23 cellular contexts compared by ENCODE assay signal in the genomic region with DNA sequence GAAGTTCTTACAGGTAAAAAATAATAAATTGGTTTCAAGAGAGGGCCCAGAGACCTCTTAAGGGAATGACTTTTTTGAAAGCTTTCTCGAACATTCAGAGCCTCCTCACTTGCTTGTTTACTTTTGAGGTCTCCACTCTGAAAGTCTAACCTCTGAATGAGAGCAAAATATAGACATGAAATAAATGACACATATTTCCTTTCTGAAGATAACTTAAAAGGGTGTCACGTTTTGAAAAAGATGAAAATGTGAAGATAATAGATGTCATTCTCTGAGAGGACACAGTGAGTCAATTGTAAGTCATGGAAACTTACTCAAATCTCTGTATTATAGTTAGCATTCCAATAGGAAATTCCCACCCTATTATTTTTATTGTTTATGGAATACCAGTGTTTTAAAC. TPM values are rescaled to one million over a fixed set of nuclear protein-coding genes. Genes with fewer than 3 reads are reported as not detected.
DNase-seq lines count a peak whose midpoint lies in the region; ATAC-seq and TF ChIP-seq lines count a peak whose summit lies in the region.
"Had no signal": no experiment of that assay in that cellular context is flagged by ENCODE, and none has a peak within 500 bp of the region (broad histone marks: within the 10 kb centered on the region; RNA-seq: fewer than 3 reads in every experiment).

No MANE protein-coding gene starts in this region.

- ATAC-seq in activated T-helper 17 cell treated with anti-CD3 and anti-CD28 coated beads, Interleukin-2, amount 50 U/mL, for 72 hours (replicated peaks): peak; percentile 84
- ATAC-seq: natural killer cell treated with Interleukin-12 subunit alpha and Interleukin-12 subunit beta and Interleukin-15 and Interleukin-18, amount 100 ng/mL, for 72 hours; right lobe of liver had no signal

- H3K4me3 Mint-ChIP-seq in activated T-cell treated with anti-CD3 and anti-CD28 coated beads, Interleukin-2, amount 50 U/mL, for 24 hours: peak overlapping the region; percentile 10
- H3K4me3 Mint-ChIP-seq in activated T-helper 17 cell treated with anti-CD3 and anti-CD28 coated beads, Interleukin-2, amount 50 U/mL, for 72 hours: peak overlapping the region; percentile 56
- no peak overlapping the region for H3K4me3 Mint-ChIP-seq in osteocyte (ENCODE audit: unreplicated experiment)
- H3K4me3 Mint-ChIP-seq: immature natural killer cell; natural killer cell treated with Interleukin-12 subunit alpha and Interleukin-12 subunit beta and Interleukin-15 and Interleukin-18, amount 100 ng/mL, for 72 hours had no signal

- no peak for DNase-seq in activated T-cell treated with anti-CD3 and anti-CD28 coated beads, Interleukin-2, amount 50 U/mL, for 24 hours
- DNase-seq in activated T-cell treated with anti-CD3 and anti-CD28 coated beads, Interleukin-2, amount 50 U/mL, for 1 hour: no peak
- DNase-seq in GM12865 (ENCODE audit: low read depth): peak; percentile 24
- no peak for DNase-seq in osteocyte (ENCODE audit: extremely low spot score, unreplicated experiment)
- no peak for DNase-seq in DMS153 (lab: John Stamatoyannopoulos, UW)
- DNase-seq in globus pallidus (ENCODE audit: low spot score): no peak
- no peak for DNase-seq in SW 1271 (lab: John Stamatoyannopoulos, UW)
- DNase-seq: activated CD8-positive, alpha-beta memory T cell treated with anti-CD3 and anti-CD28 coated beads, Interleukin-2, amount 50 U/mL, for 48 hours; brain microvascular endothelial cell; colonic mucosa; immature natural killer cell; Kasumi-1; left ventricle myocardium inferior; midbrain; NCI-H1417; NCI-H2171; NCI-H526 treated with DMSO at 0.1 percent for 48 hours; right lobe of liver; Right ventricle myocardium superior had no signal

- H3K9me3 Mint-ChIP-seq in activated T-cell treated with anti-CD3 and anti-CD28 coated beads, Interleukin-2, amount 50 U/mL, for 24 hours: no peaks in the 10 kb centered on the region
- no peaks in the 10 kb centered on the region for H3K9me3 Mint-ChIP-seq in activated T-helper 17 cell treated with anti-CD3 and anti-CD28 coated beads, Interleukin-2, amount 50 U/mL, for 72 hours
- H3K9me3 Mint-ChIP-seq in osteocyte (ENCODE audit: unreplicated experiment): no peaks in the 10 kb centered on the region
- H3K9me3 Mint-ChIP-seq: immature natural killer cell; natural killer cell treated with Interleukin-12 subunit alpha and Interleukin-12 subunit beta and Interleukin-15 and Interleukin-18, amount 100 ng/mL, for 72 hours had no signal

- peak overlapping the region; percentile 84 for H3K27ac Mint-ChIP-seq in activated T-cell treated with anti-CD3 and anti-CD28 coated beads, Interleukin-2, amount 50 U/mL, for 24 hours
- H3K27ac Mint-ChIP-seq in activated T-helper 17 cell treated with anti-CD3 and anti-CD28 coated beads, Interleukin-2, amount 50 U/mL, for 72 hours: peak overlapping the region; percentile 92
- peak overlapping the region; percentile 49 for H3K27ac Mint-ChIP-seq in osteocyte (ENCODE audit: unreplicated experiment)
- H3K27ac Mint-ChIP-seq: natural killer cell treated with Interleukin-12 subunit alpha and Interleukin-12 subunit beta and Interleukin-15 and Interleukin-18, amount 100 ng/mL, for 72 hours had no signal

- TF ChIP-seq CTCF in GM12865 (IDR thresholded peaks at IDR 0.05; ENCODE audit: insufficient read depth, low read depth, low read length, missing control alignments): no peak
- TF ChIP-seq CTCF in osteocyte (IDR thresholded peaks at IDR 0.05): no peak

- peaks cover 36% of the 10 kb centered on the region for H3K4me1 Mint-ChIP-seq in activated T-cell treated with anti-CD3 and anti-CD28 coated beads, Interleukin-2, amount 50 U/mL, for 24 hours (ENCODE audit: low read depth)
- H3K4me1 Mint-ChIP-seq in activated T-helper 17 cell treated with anti-CD3 and anti-CD28 coated beads, Interleukin-2, amount 50 U/mL, for 72 hours: peaks cover 14% of the 10 kb centered on the region
- peaks cover 25% of the 10 kb centered on the region for H3K4me1 Mint-ChIP-seq in osteocyte (ENCODE audit: unreplicated experiment)

- H3K4me3 ChIP-seq in GM12865 (ENCODE audit: low read depth, low read length): no peak overlapping the region
- H3K4me3 ChIP-seq: colonic mucosa, HAP-1, left ventricle myocardium inferior, right lobe of liver, thoracic aorta had no signal

- H3K36me3 Mint-ChIP-seq in activated T-cell treated with anti-CD3 and anti-CD28 coated beads, Interleukin-2, amount 50 U/mL, for 24 hours (ENCODE audit: low read depth): peaks cover 18% of the 10 kb centered on the region
- peaks cover 11% of the 10 kb centered on the region for H3K36me3 Mint-ChIP-seq in activated T-helper 17 cell treated with anti-CD3 and anti-CD28 coated beads, Interleukin-2, amount 50 U/mL, for 72 hours (ENCODE audit: low read depth)
- H3K36me3 Mint-ChIP-seq in osteocyte (ENCODE audit: unreplicated experiment): peaks cover 4% of the 10 kb centered on the region
- H3K36me3 Mint-ChIP-seq: natural killer cell treated with Interleukin-12 subunit alpha and Interleukin-12 subunit beta and Interleukin-15 and Interleukin-18, amount 100 ng/mL, for 72 hours had no signal

- no peaks in the 10 kb centered on the region for H3K27me3 Mint-ChIP-seq in activated T-cell treated with anti-CD3 and anti-CD28 coated beads, Interleukin-2, amount 50 U/mL, for 24 hours
- no peaks in the 10 kb centered on the region for H3K27me3 Mint-ChIP-seq in activated T-helper 17 cell treated with anti-CD3 and anti-CD28 coated beads, Interleukin-2, amount 50 U/mL, for 72 hours
- no peaks in the 10 kb centered on the region for H3K27me3 Mint-ChIP-seq in osteocyte (ENCODE audit: unreplicated experiment)
- H3K27me3 Mint-ChIP-seq: natural killer cell treated with Interleukin-12 subunit alpha and Interleukin-12 subunit beta and Interleukin-15 and Interleukin-18, amount 100 ng/mL, for 72 hours had no signal

RNA-seq across cellular contexts. Expression of a gene that starts 44.6 kb away (rescaled TPM):
- 10 to 100 TPM; 22.4 to 31.3 TPM for total RNA-seq in activated T-helper 17 cell treated with anti-CD3 and anti-CD28 coated beads, Interleukin-2, amount 50 U/mL, for 72 hours
- 63.8 and 69.4 TPM in 2 replicates for total RNA-seq in osteocyte
